Comparison of ENCODE assay signal across 1 cellular context in genomic region chr14:105836730-105837129, GRCh38.
TF ChIP-seq lines count a peak whose summit lies in the region.

No MANE protein-coding gene starts in this region.

TF ChIP-seq in GM12878, 131 proteins besides CTCF, POLR2A, EP300 and RAD21:
- TF ChIP-seq SMAD5 (IDR thresholded peaks at IDR 0.05; ENCODE audit: low read depth) (no peak), SKIL (IDR thresholded peaks at IDR 0.05; ENCODE audit: low read depth, poor library complexity, severe bottlenecking) (no peak), REST (IDR thresholded peaks at IDR 0.05; ENCODE audit: low read depth, low read length) (no peak), PML (IDR thresholded peaks at IDR 0.05; ENCODE audit: low read length) (no peak), BCL11A (IDR thresholded peaks at IDR 0.05; ENCODE audit: low read depth, low read length) (no peak), ZNF384 (IDR thresholded peaks at IDR 0.05; ENCODE audit: borderline replicate concordance, low read depth, low read length) (no peak), ZBTB33 (IDR thresholded peaks at IDR 0.05) (no peak), SMAD1 (IDR thresholded peaks at IDR 0.05; ENCODE audit: low read depth, partially characterized antibody) (no peak), MEF2A (IDR thresholded peaks at IDR 0.05; ENCODE audit: insufficient read depth, low read depth, low read length) (no peak), NFXL1 (IDR thresholded peaks at IDR 0.05; ENCODE audit: borderline replicate concordance) (no peak), HSF1 (IDR thresholded peaks at IDR 0.05; ENCODE audit: low read depth, low read length) (no peak), MXI1 (IDR thresholded peaks at IDR 0.05; ENCODE audit: low read depth, low read length) (no peak)
TF ChIP-seq in GM12878: peak in this region for 0.
